Comparison of ENCODE assay signal across 2 cellular contexts in genomic region chr20:57746201-57746600, GRCh38.
TF ChIP-seq lines count a peak whose summit lies in the region.

No MANE protein-coding gene starts in this region.

TF ChIP-seq in A549, 52 proteins besides CTCF, POLR2A, EP300 and RAD21:
- TF ChIP-seq E2F6 (IDR thresholded peaks at IDR 0.05; ENCODE audit: borderline replicate concordance, low read depth) (no peak), HES2 (IDR thresholded peaks at IDR 0.05) (no peak), RCOR1 (IDR thresholded peaks at IDR 0.05; ENCODE audit: low read depth, low read length) (no peak), EHF (CRISPR knock-in tag; IDR thresholded peaks at IDR 0.05) (no peak), ZNF302 (CRISPR knock-in tag; IDR thresholded peaks at IDR 0.05) (no peak), HEYL (CRISPR knock-in tag; IDR thresholded peaks at IDR 0.05) (no peak), ELK1 (IDR thresholded peaks at IDR 0.05; ENCODE audit: low read depth, low read length) (no peak), CBX2 (IDR thresholded peaks at IDR 0.05; ENCODE audit: borderline replicate concordance, low read depth) (no peak), KDM5A (IDR thresholded peaks at IDR 0.05) (no peak), ZSCAN20 (CRISPR knock-in tag; IDR thresholded peaks at IDR 0.05) (no peak), HDAC2 (IDR thresholded peaks at IDR 0.05) (no peak), JUN (IDR thresholded peaks at IDR 0.05) (no peak), REST (IDR thresholded peaks at IDR 0.05) (no peak), CHD4 (IDR thresholded peaks at IDR 0.05; ENCODE audit: borderline replicate concordance) (no peak), JUNB (IDR thresholded peaks at IDR 0.05) (no peak), MAX (IDR thresholded peaks at IDR 0.05) (no peak), PBX3 (IDR thresholded peaks at IDR 0.05) (no peak), TFCP2L1 (CRISPR knock-in tag; IDR thresholded peaks at IDR 0.05) (no peak), SREBF2 (IDR thresholded peaks at IDR 0.05) (no peak), MYC (IDR thresholded peaks at IDR 0.05; ENCODE audit: borderline replicate concordance, low read length) (no peak)

TF ChIP-seq in IMR-90, 13 proteins besides CTCF, POLR2A, EP300 and RAD21 (continued from another document):
- TF ChIP-seq RFX5 (IDR thresholded peaks at IDR 0.05; ENCODE audit: low read depth, low read length) (no peak), NFE2L2 (IDR thresholded peaks at IDR 0.05; ENCODE audit: low read depth, low read length) (no peak), CHD1 (IDR thresholded peaks at IDR 0.05; ENCODE audit: low read depth, low read length) (no peak), USF2 (IDR thresholded peaks at IDR 0.05; ENCODE audit: low read depth, low read length) (no peak), MXI1 (IDR thresholded peaks at IDR 0.05; ENCODE audit: borderline replicate concordance, low read depth, low read length) (no peak), FOS (IDR thresholded peaks at IDR 0.05; ENCODE audit: low read depth, low read length) (no peak), ELK1 (IDR thresholded peaks at IDR 0.05; ENCODE audit: borderline replicate concordance, low read depth, low read length) (no peak), SMC3 (IDR thresholded peaks at IDR 0.05; ENCODE audit: low read depth, low read length) (no peak)
